16 cellular contexts compared by ENCODE assay signal in genomic region chr17:5254903-5255521, GRCh38. TPM values are rescaled to one million over a fixed set of nuclear protein-coding genes. Genes with fewer than 3 reads are reported as not detected.
DNase-seq lines count a peak whose midpoint lies in the region; ATAC-seq, FAIRE-seq and TF ChIP-seq lines count a peak whose summit lies in the region.
"Had no signal": no experiment of that assay in that cellular context is flagged by ENCODE, and none has a peak within 500 bp of the region (broad histone marks: within the 10 kb centered on the region; RNA-seq: fewer than 3 reads in every experiment).

No MANE protein-coding gene starts in this region.

- no peaks in the 10 kb centered on the region for H3K9me2 ChIP-seq in Loucy (replicated peaks; ENCODE audit: low read depth, low read length)

- no peak for TF ChIP-seq EP300 in GM12878 (IDR thresholded peaks at IDR 0.05; ENCODE audit: borderline replicate concordance in 1 of 2, control insufficient read depth in 1 of 2, low read depth in 2 of 2, low read length in 2 of 2)

- H3K27me3 ChIP-seq in Loucy (ENCODE audit: insufficient read depth, low read length, poor library complexity, severe bottlenecking) (no peaks in the 10 kb centered on the region), GM12878 (replicated peaks in 1 of 2; ENCODE audit: control insufficient read depth in 2 of 2, insufficient read depth in 2 of 2, low read length in 1 of 2) (no peaks in the 10 kb centered on the region)
- H3K27me3 ChIP-seq: stomach had no signal

- POLR2A ChIA-PET in GM12878 (lab: Charles Lee): interaction anchor here (0.5 to 2.1 kb wide), 8 partner anchors 27 to 1781 kb away, joined by 3 to 6 read pairs (median 4); partner anchors contain the start of genes NUP88, RABEP1, RPAIN and SLC16A13

- no peak for TF ChIP-seq CTCF in Loucy (conservative IDR thresholded peaks at IDR 0.05; ENCODE audit: low read length)
- no peak for TF ChIP-seq CTCF in GM12878 (IDR thresholded peaks at IDR 0.05 in 2 of 3, conservative IDR thresholded peaks at IDR 0.05 in 1 of 3; ENCODE audit: control insufficient read depth in 2 of 3, extremely low read depth in 1 of 3, insufficient read depth in 1 of 3, low read depth in 3 of 3, low read length in 3 of 3)
- no peak for TF ChIP-seq CTCF in foreskin fibroblast (IDR thresholded peaks at IDR 0.05; ENCODE audit: low read depth, low read length)

- H3K9me3 ChIP-seq in Loucy (ENCODE audit: insufficient read depth, low read depth, low read length) (no peaks in the 10 kb centered on the region), GM12878 (replicated peaks; ENCODE audit: control insufficient read depth, insufficient read depth, low read length) (no peaks in the 10 kb centered on the region)
- H3K9me3 ChIP-seq: stomach had no signal

- H3K36me3 ChIP-seq in Loucy (ENCODE audit: insufficient read depth, low read length): no peaks in the 10 kb centered on the region
- no peaks in the 10 kb centered on the region for H3K36me3 ChIP-seq in GM12878 (ENCODE audit: control insufficient read depth in 2 of 2, insufficient read depth in 2 of 2, low read length in 1 of 2)
- H3K36me3 ChIP-seq: stomach had no signal

- TF ChIP-seq POLR2A in GM12878 (IDR thresholded peaks at IDR 0.05; ENCODE audit: low read depth, low read length): no peak

- FAIRE-seq in GM12878 (lab: Jason Lieb, UNC): peak; percentile 66
- FAIRE-seq: colon had no signal

- no TSS peak for BruUV-seq in GM12878 (replicated peaks; lab: Mats Ljungman, UMichigan)

- H2AFZ ChIP-seq in Loucy (ENCODE audit: low read length): peak overlapping the region; percentile 88
- peak overlapping the region; percentile 39 for H2AFZ ChIP-seq in GM12878 (ENCODE audit: control insufficient read depth, low read depth, low read length)

- H3K27ac ChIP-seq in GM12878 (ENCODE audit: control insufficient read depth, insufficient read depth): peak overlapping the region; percentile 7
- H3K27ac ChIP-seq: SK-N-MC, stomach had no signal

- H3K9ac ChIP-seq in Loucy (ENCODE audit: low read depth, low read length, poor library complexity, severe bottlenecking) (peak overlapping the region; percentile 68), GM12878 (ENCODE audit: control insufficient read depth, insufficient read depth, low read length) (peak overlapping the region; percentile 10; the same call in 1 of the 2 replicates)

- peak; percentile 74 for ATAC-seq in GM12878
- ATAC-seq: activated naive CD4-positive, alpha-beta T cell treated with anti-CD3 and anti-CD28 coated beads, Interleukin-2, amount 50 U/mL, for 72 hours had no signal

- peak overlapping the region; percentile 56 for H3K4me3 ChIP-seq in Loucy (ENCODE audit: low read length, poor library complexity, severe bottlenecking)
- H3K4me3 ChIP-seq in GM12878: peak overlapping the region; percentile 32
- no peak overlapping the region for H3K4me3 ChIP-seq in foreskin fibroblast (ENCODE audit: low read depth in 1 of 2, low read length in 2 of 2)
- H3K4me3 ChIP-seq: SK-N-MC, stomach had no signal

- RAD21 ChIA-PET in GM12878 (lab: Charles Lee; ENCODE audit: unreplicated experiment): interaction anchor here (0.8 to 1.4 kb wide), 6 partner anchors 9 to 52 kb away, joined by 3 to 5 read pairs (median 4); no protein-coding TSS in a partner anchor

- peak overlapping the region; percentile 75 for H3K4me2 ChIP-seq in Loucy (ENCODE audit: low read depth, low read length, poor library complexity, severe bottlenecking)
- H3K4me2 ChIP-seq in GM12878 (ENCODE audit: control insufficient read depth, insufficient read depth): peak overlapping the region; percentile 56

- H4K20me1 ChIP-seq in Loucy (ENCODE audit: insufficient read depth, low read length, poor library complexity, severe bottlenecking) (no peaks in the 10 kb centered on the region), GM12878 (ENCODE audit: control insufficient read depth, insufficient read depth) (no peaks in the 10 kb centered on the region)

- no peaks in the 10 kb centered on the region for H3F3A ChIP-seq in Loucy (ENCODE audit: low read depth)

- 36% methylated on average over 5 of the region's 5 CpGs for WGBS in GM12878 (ENCODE audit: insufficient coverage, insufficient replicate concordance, low lambda C conversion rate, missing lambda C conversion rate)

- intact Hi-C loops in GM12878 (cut with micrococcal nuclease; ENCODE audit: unreplicated experiment): no loop called here

- H3K79me2 ChIP-seq in Loucy (ENCODE audit: insufficient read depth, low read length): no peaks in the 10 kb centered on the region
- H3K79me2 ChIP-seq in GM12878 (ENCODE audit: control insufficient read depth, insufficient read depth, low read length): no peaks in the 10 kb centered on the region

- CTCF ChIA-PET in GM12878 (lab: Yijun Ruan, JAX): interaction anchor here (0.7 to 2.2 kb wide), 8 partner anchors 9 to 184 kb away, joined by 4 to 10 read pairs (median 5); partner anchors contain the start of gene C1QBP

- SMC1A ChIA-PET in GM12878 (lab: Charles Lee; ENCODE audit: uncharacterized antibody, unreplicated experiment): interaction anchor here (0.7 to 2.4 kb wide), 18 partner anchors 14 to 186 kb away, joined by 3 to 11 read pairs (median 3); partner anchors contain the start of gene C1QBP

- in situ Hi-C loops in GM12878 (cut with MboI): no loop called here

- TF ChIP-seq RAD21 in GM12878 (IDR thresholded peaks at IDR 0.05; ENCODE audit: insufficient read depth, low read depth, low read length): no peak

- peaks cover 23% of the 10 kb centered on the region for H3K4me1 ChIP-seq in Loucy (ENCODE audit: insufficient read depth, low read length, poor library complexity, severe bottlenecking)
- peaks cover 17% of the 10 kb centered on the region for H3K4me1 ChIP-seq in GM12878 (ENCODE audit: control insufficient read depth, insufficient read depth, low read length)
- H3K4me1 ChIP-seq: stomach had no signal

- DNase-seq in SIG-M5 treated with dmso at 0.1 percent for 504 hours (lab: John Stamatoyannopoulos, UW; ENCODE audit: unreplicated experiment): peak; percentile 47
- DNase-seq in SIG-M5 (lab: John Stamatoyannopoulos, UW): no peak
- no peak for DNase-seq in GM12878 (ENCODE audit: low read depth, low spot score)
- peak; percentile 36 for DNase-seq in pons (ENCODE audit: low spot score)
- no peak for DNase-seq in foreskin fibroblast
- no peak for DNase-seq in HuH-7.5 (ENCODE audit: low spot score)
- DNase-seq in effector CD4-positive, alpha-beta T cell: no peak
- DNase-seq: 8988T; activated CD4-positive, alpha-beta T cell treated with anti-CD3 and anti-CD28 coated beads, Interleukin-2, amount 50 U/mL, for 4 hours; kidney glomerular epithelial cell; NCI-H446; stomach had no signal

TF ChIP-seq in GM12878, 131 proteins besides CTCF, POLR2A, EP300 and RAD21 (continues in another document):
- TF ChIP-seq IKZF1 (conservative IDR thresholded peaks at IDR 0.05) (peak; percentile 50; the same call in 1 of the 2 replicates), MTA2 (IDR thresholded peaks at IDR 0.05; ENCODE audit: low read depth) (no peak), RAD51 (IDR thresholded peaks at IDR 0.05) (peak; percentile 58; the same call in 1 of the 2 replicates), POLR2AphosphoS2 (IDR thresholded peaks at IDR 0.05; ENCODE audit: low read depth, low read length) (no peak)

RNA-seq across cellular contexts. Expression of gene SCIMP, which starts 20.4 kb away (rescaled TPM):
- 247 and 264 TPM in 2 replicates for total RNA-seq in GM12878 (2013; cell fraction: nucleolus; rRNA removed)
- total RNA-seq in GM12878 (2014; rRNA removed): 61.8 and 70.4 TPM in 2 replicates
- 70.3 and 74.9 TPM in 2 replicates for total RNA-seq in GM12878 (2014; rRNA removed; fragmentation: Illumina TruSeq; extraction: Trizol)
- total RNA-seq in GM12878 (2021): 92.2 and 98.9 TPM in 2 replicates
- 129 TPM for polyA plus RNA-seq in GM12878 (2011; ENCODE audit: low read depth)
- 105 and 120 TPM in 2 replicates for polyA plus RNA-seq in GM12878 (2011; rRNA removed)
- 101 and 133 TPM in 2 replicates for polyA plus RNA-seq in GM12878 (2011; cell fraction: cytosol; rRNA removed)
- polyA plus RNA-seq in GM12878 (2011; cell fraction: nucleus; rRNA removed): 50.6 and 52.5 TPM in 2 replicates
- 97.2 and 135 TPM in 2 replicates for polyA plus RNA-seq in GM12878 (2012)
- 151 and 205 TPM in 2 replicates for polyA plus RNA-seq in GM12878 (2014; fragmentation: Illumina TruSeq; extraction: Trizol)
- polyA plus RNA-seq in GM12878 (2014; fragmentation: Nextera tagmentation; extraction: Ambion mirVana): 100 to 1,000 TPM; 109 TPM
- 85.2 and 97.7 TPM in 2 replicates for polyA plus RNA-seq in GM12878 (2014; rRNA removed)
- 10 to 100 TPM; 56.7 to 62.4 TPM for polyA plus RNA-seq in GM12878 (2016; fragmentation: Nextera tagmentation; extraction: Ambion mirVana)
- 79.6 and 91.8 TPM in 2 replicates for polyA minus RNA-seq in GM12878 (2011; rRNA and poly(A)+ RNA removed)
- polyA minus RNA-seq in GM12878 (2011; cell fraction: cytosol; rRNA and poly(A)+ RNA removed): 26.2 and 40.3 TPM in 2 replicates
- polyA minus RNA-seq in GM12878 (2011; cell fraction: nucleus; rRNA and poly(A)+ RNA removed): 14.0 and 19.1 TPM in 2 replicates

RNA-seq across cellular contexts. Expression of gene RABEP1, which starts 27.1 kb away (rescaled TPM):
- total RNA-seq in GM12878 (2013; cell fraction: nucleolus; rRNA removed): 120 and 123 TPM in 2 replicates
- total RNA-seq in GM12878 (2014; rRNA removed): 43.3 and 51.0 TPM in 2 replicates
- 68.0 and 69.8 TPM in 2 replicates for total RNA-seq in GM12878 (2014; rRNA removed; fragmentation: Illumina TruSeq; extraction: Trizol)
- total RNA-seq in GM12878 (2021): 60.0 and 60.4 TPM in 2 replicates
- polyA plus RNA-seq in GM12878 (2011; ENCODE audit: low read depth): 29.5 TPM
- 64.5 and 95.7 TPM in 2 replicates for polyA plus RNA-seq in GM12878 (2011; rRNA removed)
- polyA plus RNA-seq in GM12878 (2011; cell fraction: cytosol; rRNA removed): 24.6 and 27.1 TPM in 2 replicates
- polyA plus RNA-seq in GM12878 (2011; cell fraction: nucleus; rRNA removed): 29.5 and 31.3 TPM in 2 replicates
- 35.9 and 45.4 TPM in 2 replicates for polyA plus RNA-seq in GM12878 (2012)
- 68.8 and 87.5 TPM in 2 replicates for polyA plus RNA-seq in GM12878 (2014; fragmentation: Illumina TruSeq; extraction: Trizol)
- polyA plus RNA-seq in GM12878 (2014; fragmentation: Nextera tagmentation; extraction: Ambion mirVana): 10 to 100 TPM; 13.4 to 20.2 TPM
- 36.4 and 38.9 TPM in 2 replicates for polyA plus RNA-seq in GM12878 (2014; rRNA removed)
- polyA plus RNA-seq in GM12878 (2016; fragmentation: Nextera tagmentation; extraction: Ambion mirVana): 10 to 100 TPM; 59.2 to 71.4 TPM
- 69.0 and 76.4 TPM in 2 replicates for polyA minus RNA-seq in GM12878 (2011; rRNA and poly(A)+ RNA removed)
- 26.3 and 29.8 TPM in 2 replicates for polyA minus RNA-seq in GM12878 (2011; cell fraction: cytosol; rRNA and poly(A)+ RNA removed)
- polyA minus RNA-seq in GM12878 (2011; cell fraction: nucleus; rRNA and poly(A)+ RNA removed): 26.0 and 29.5 TPM in 2 replicates

Comparison
In these comparisons a context has a peak if more than half of its experiments do, and no peak if none do; other contexts are left out.
1. DNase-seq: peak in SIG-M5 treated with dmso at 0.1 percent for 504 hours (single experiment) and pons (single experiment); none in SIG-M5 (single experiment), GM12878 (single experiment), foreskin fibroblast (0 of 2), HuH-7.5 (single experiment) and effector CD4-positive, alpha-beta T cell (single experiment).
2. H3K4me3 ChIP-seq: peak in Loucy (single experiment) and GM12878 (single experiment); none in foreskin fibroblast (0 of 2).